Comparison of ENCODE assay signal across 8 cellular contexts in genomic region chr6:109381007-109381746, GRCh38. TPM values are rescaled to one million over a fixed set of nuclear protein-coding genes. Genes with fewer than 3 reads are reported as not detected.
A peak's percentile ranks its signal among the peaks of the same experiment; 100 is the strongest.
DNase-seq lines count a peak whose midpoint lies in the region; ATAC-seq, FAIRE-seq and TF ChIP-seq lines count a peak whose summit lies in the region.

No MANE protein-coding gene starts in this region.

- H4K20me1 ChIP-seq in H1 (replicated peaks in 1 of 2; ENCODE audit: control insufficient read depth in 1 of 2, insufficient read depth in 2 of 2, low read length in 2 of 2) = peaks cover 6 to 7% of the 10 kb centered on the region in 2 experiments
- H4K20me1 ChIP-seq in neural cell (ENCODE audit: insufficient read depth) = no peaks in the 10 kb centered on the region

- peak overlapping the region; percentile 100; the same call in 1 of the 2 replicates for H3K27ac ChIP-seq in H1 (ENCODE audit: low read depth, low read length)
- peak overlapping the region; percentile 95 for H3K27ac ChIP-seq in neural cell (ENCODE audit: low read length)

- H3K4me2 ChIP-seq in H1 (ENCODE audit: insufficient read depth in 1 of 2, low read depth in 2 of 2, low read length in 2 of 2) = peak overlapping the region; percentile 79 to 97
- peak overlapping the region; percentile 71 for H3K4me2 ChIP-seq in neural cell (ENCODE audit: low read length)

- no peak overlapping the region for H2BK20ac ChIP-seq in H1 (ENCODE audit: low read length)

- H2BK15ac ChIP-seq in H1 (ENCODE audit: low read length) = no peak overlapping the region

- ATAC-seq in GM19395 (IDR thresholded peaks at IDR 0.05; ENCODE audit: unreplicated experiment) (peak; percentile 1), HG03521 (IDR thresholded peaks at IDR 0.05; ENCODE audit: unreplicated experiment) (no peak), HG02642 (IDR thresholded peaks at IDR 0.05; ENCODE audit: poor library complexity, unreplicated experiment) (no peak)

- peak overlapping the region; percentile 100 for H2BK5ac ChIP-seq in H1 (ENCODE audit: low read depth, low read length)

- H3K79me2 ChIP-seq in H1 (ENCODE audit: control insufficient read depth in 1 of 2, insufficient read depth in 2 of 2, low read length in 2 of 2) (peaks cover 20 to 56% of the 10 kb centered on the region in 2 experiments), neural cell (replicated peaks; ENCODE audit: insufficient read depth, low read length) (peaks cover 43% of the 10 kb centered on the region)

- FAIRE-seq in H1 (lab: Jason Lieb, UNC) = no peak

- H2BK120ac ChIP-seq in H1 (replicated peaks; ENCODE audit: low read depth, low read length) = no peak overlapping the region

- no peak for TF ChIP-seq EP300 in H1 (IDR thresholded peaks at IDR 0.05; ENCODE audit: borderline replicate concordance in 1 of 2, low read depth in 2 of 2, low read length in 2 of 2)
- no peak for TF ChIP-seq EP300 in neural cell (conservative IDR thresholded peaks at IDR 0.05; ENCODE audit: poor library complexity, severe bottlenecking)

- H3K27me3 ChIP-seq in H1 (replicated peaks in 1 of 4; ENCODE audit: control insufficient read depth in 3 of 4, extremely low read depth in 1 of 4, insufficient read depth in 3 of 4, low read length in 3 of 4) (no peaks in the 10 kb centered on the region), neural cell (ENCODE audit: insufficient read depth, low read depth, low read length) (no peaks in the 10 kb centered on the region)

- H3K56ac ChIP-seq in H1 (replicated peaks; ENCODE audit: insufficient read length, low read depth, low read length) = peak overlapping the region; percentile 9

- H3K23ac ChIP-seq in H1 (ENCODE audit: insufficient read length) = no peak overlapping the region

- WGBS in H1 (ENCODE audit: extremely low coverage in 1 of 2, insufficient coverage in 1 of 2, insufficient read length in 1 of 2, insufficient replicate concordance in 2 of 2, low coverage in 1 of 2, low lambda C conversion rate in 2 of 2, missing lambda C conversion rate in 1 of 2), 2 experiments = 7% methylated on average over 26 of the region's 26 CpGs; no CpG with 5 or more reads in 1 of the 2 experiments

- H3K9me3 ChIP-seq in H1 (ENCODE audit: insufficient read depth in 2 of 2, low read depth in 1 of 2, low read length in 1 of 2) (no peaks in the 10 kb centered on the region), neural cell (ENCODE audit: low read length) (no peaks in the 10 kb centered on the region)

- H3K23me2 ChIP-seq in H1 (ENCODE audit: low read depth, low read length) = peaks cover 2% of the 10 kb centered on the region; the same call in 1 of the 2 replicates

- H3K4ac ChIP-seq in H1 (replicated peaks; ENCODE audit: insufficient read length, low read depth, low read length) = peak overlapping the region; percentile 83

- H3K9me2 ChIP-seq in neural cell (ENCODE audit: insufficient read depth, low read length) = no peaks in the 10 kb centered on the region

- H2BK12ac ChIP-seq in H1 (ENCODE audit: low read depth, low read length) = no peak overlapping the region; the same call in 1 of the 2 replicates

- no peak overlapping the region for H4K8ac ChIP-seq in H1 (ENCODE audit: extremely low read depth, insufficient read depth, low read length)

- H3K4me1 ChIP-seq in H1 (replicated peaks in 1 of 4; ENCODE audit: control insufficient read depth in 3 of 4, insufficient read depth in 4 of 4, low read length in 3 of 4) = peaks cover 0 to 5% (median 0%) of the 10 kb centered on the region in 4 experiments; a peak in 2 of 7 replicates

- peak overlapping the region; percentile 45 for H4K5ac ChIP-seq in H1 (ENCODE audit: insufficient read length, low read depth, low read length)

- TF ChIP-seq CTCF in AG10803 (conservative IDR thresholded peaks at IDR 0.05; ENCODE audit: low read length) (no peak), H1 (IDR thresholded peaks at IDR 0.05; ENCODE audit: control extremely low read depth in 1 of 3, insufficient read depth in 1 of 3, low read depth in 1 of 3, low read length in 3 of 3) (no peak), neural cell (IDR thresholded peaks at IDR 0.05; ENCODE audit: poor library complexity, severe bottlenecking) (no peak)

- H3K18ac ChIP-seq in H1 (ENCODE audit: extremely low read depth, low read length) = 0 out of 2 replicates have a peak overlapping the region, but pooled peaks have one; percentile 13

- no peak overlapping the region for H4K91ac ChIP-seq in H1 (replicated peaks; ENCODE audit: insufficient read length, low read length)

- TF ChIP-seq POLR2A in H1 (IDR thresholded peaks at IDR 0.05; ENCODE audit: control extremely low read depth in 1 of 2, low read depth in 2 of 2, low read length in 2 of 2) = no peak

- H3K9ac ChIP-seq in H1 (replicated peaks in 1 of 4; ENCODE audit: extremely low read depth in 1 of 4, low read depth in 3 of 4, low read length in 3 of 4) (peak overlapping the region; percentile 79 to 100 (median 98)), neural cell (ENCODE audit: low read length) (peak overlapping the region; percentile 87)

- H3K36me3 ChIP-seq in H1 (ENCODE audit: control insufficient read depth in 2 of 4, insufficient read depth in 4 of 4, low read length in 3 of 4) = peaks cover 7 to 23% (median 14%) of the 10 kb centered on the region in 4 experiments
- no peaks in the 10 kb centered on the region for H3K36me3 ChIP-seq in neural cell (ENCODE audit: insufficient read depth, low read length)

- H2AK5ac ChIP-seq in H1 (ENCODE audit: low read depth, low read length) = no peak overlapping the region

- H2AFZ ChIP-seq in H1 (ENCODE audit: low read length) (no peak overlapping the region), neural cell (ENCODE audit: low read depth, low read length) (peak overlapping the region; percentile 48)

- DNase-seq in AG10803 (ENCODE audit: low read depth) = peak; percentile 49
- DNase-seq in RKO (ENCODE audit: low spot score) = peak; percentile 58
- no peak for DNase-seq in H1 (ENCODE audit: low read depth in 1 of 2, low spot score in 2 of 2)
- DNase-seq in globus pallidus (ENCODE audit: low spot score) = no peak

- H3K79me1 ChIP-seq in H1 (ENCODE audit: low read depth, low read length) = no peaks in the 10 kb centered on the region

- TF ChIP-seq RAD21 in H1 (IDR thresholded peaks at IDR 0.05 in 1 of 2, conservative IDR thresholded peaks at IDR 0.05 in 1 of 2; ENCODE audit: low read depth in 2 of 2, low read length in 2 of 2) (no peak), neural cell (conservative IDR thresholded peaks at IDR 0.05) (no peak)

- CTCF ChIA-PET in H1 (lab: Charles Lee; ENCODE audit: partially characterized antibody) = interaction anchor here (5.8 kb wide), 1 partner anchor 14 kb away, joined by 62 read pairs; no protein-coding TSS in a partner anchor

- peaks cover 4% of the 10 kb centered on the region for H3F3A ChIP-seq in neural cell (ENCODE audit: insufficient read depth, low read length, poor library complexity, severe bottlenecking)

- POLR2A ChIA-PET in H1 (lab: Charles Lee; ENCODE audit: partially characterized antibody) = interaction anchor here (0.6 to 3.2 kb wide), 8 partner anchors 10 to 286 kb away, joined by 3 to 20 read pairs (median 6); partner anchors contain the start of genes CEP57L1, PPIL6, SESN1 and SMPD2

- H3K4me3 ChIP-seq in AG10803 (ENCODE audit: low read length) = peak overlapping the region; percentile 99
- peak overlapping the region; percentile 67 to 94 (median 80) for H3K4me3 ChIP-seq in H1 (ENCODE audit: extremely low read depth in 1 of 4, insufficient read depth in 2 of 4, low read depth in 3 of 4, low read length in 4 of 4)
- peak overlapping the region; percentile 91 for H3K4me3 ChIP-seq in neural cell (ENCODE audit: low read length)

- no peak overlapping the region for H3K14ac ChIP-seq in H1 (ENCODE audit: insufficient read length)

TF ChIP-seq in H1, 55 proteins besides CTCF, POLR2A, EP300 and RAD21 (continues in another document):
- no peak for TF ChIP-seq CBX5 (IDR thresholded peaks at IDR 0.05; ENCODE audit: low read depth, low read length)
- TF ChIP-seq SP2 (IDR thresholded peaks at IDR 0.05; ENCODE audit: low read length) = no peak

TF ChIP-seq in neural cell, 6 proteins besides CTCF, POLR2A, EP300 and RAD21 (continues in another document):
- TF ChIP-seq TAF1 (IDR thresholded peaks at IDR 0.05; ENCODE audit: low read depth) (no peak), POLR2AphosphoS5 (IDR thresholded peaks at IDR 0.05) (no peak)

RNA-seq across cellular contexts. Expression of gene CD164, which starts 1.1 kb away (rescaled TPM):
- total RNA-seq in H1 (2021; fragmentation: NEBNext Ultra II Directional; extraction: Animal tissue kit (Norgen Biotek cat#: 25700)) = 90.1 and 94.3 TPM in 2 replicates
- 49.1 and 69.3 TPM in 2 replicates for polyA plus RNA-seq in H1 (2011; rRNA removed)
- 63.1 TPM for polyA plus RNA-seq in H1 (2011; cell fraction: cytosol; rRNA removed)
- polyA plus RNA-seq in H1 (2011; cell fraction: nucleus; rRNA removed) = 65.1 TPM
- polyA plus RNA-seq in H1 (2012, experiment 1 of 2) = 41.5 to 82.8 TPM (median 60.4 TPM) in 4 replicates
- 10.3 TPM for polyA plus RNA-seq in H1 (2012, experiment 2 of 2)
- polyA plus RNA-seq in H1 (2013, experiment 1 of 2) = 105 TPM
- 110 TPM for polyA plus RNA-seq in H1 (2013, experiment 2 of 2)
- 92.1 and 121 TPM in 2 replicates for polyA minus RNA-seq in H1 (2011; rRNA and poly(A)+ RNA removed)
- polyA minus RNA-seq in H1 (2011; cell fraction: cytosol; rRNA and poly(A)+ RNA removed) = 126 TPM
- polyA minus RNA-seq in H1 (2011; cell fraction: nucleus; rRNA and poly(A)+ RNA removed) = 78.8 TPM
- 35.3 and 42.6 TPM in 2 replicates for polyA plus RNA-seq in neural cell
- 43.4 and 48.2 TPM in 2 replicates for polyA minus RNA-seq in neural cell

RNA-seq across cellular contexts. Expression of gene PPIL6, which starts 59.3 kb away (rescaled TPM):
- total RNA-seq in H1 (2021; fragmentation: NEBNext Ultra II Directional; extraction: Animal tissue kit (Norgen Biotek cat#: 25700)) = 1.3 and 1.5 TPM in 2 replicates
- polyA plus RNA-seq in H1 (2011; rRNA removed) = 0.19 and 0.42 TPM in 2 replicates
- 0.84 TPM for polyA plus RNA-seq in H1 (2011; cell fraction: cytosol; rRNA removed)
- 0.39 TPM for polyA plus RNA-seq in H1 (2011; cell fraction: nucleus; rRNA removed)
- 0.44 to 1.5 TPM (median 0.61 TPM) in 4 replicates for polyA plus RNA-seq in H1 (2012, experiment 1 of 2)
- polyA plus RNA-seq in H1 (2012, experiment 2 of 2) = 0.13 TPM
- 0.55 TPM for polyA plus RNA-seq in H1 (2013, experiment 1 of 2)
- 0.40 TPM for polyA plus RNA-seq in H1 (2013, experiment 2 of 2)
- polyA minus RNA-seq in H1 (2011; rRNA and poly(A)+ RNA removed) = 1.1 TPM in 1 of 2 replicates, not detected in the other
- not detected for polyA minus RNA-seq in H1 (2011; cell fraction: cytosol; rRNA and poly(A)+ RNA removed)
- polyA minus RNA-seq in H1 (2011; cell fraction: nucleus; rRNA and poly(A)+ RNA removed) = 1.9 TPM
- 2.5 and 11.8 TPM in 2 replicates for polyA plus RNA-seq in neural cell
- polyA minus RNA-seq in neural cell = 10.7 and 13.2 TPM in 2 replicates

RNA-seq across cellular contexts. Expression of gene SMPD2, which starts 59.3 kb away (rescaled TPM):
- total RNA-seq in H1 (2021; fragmentation: NEBNext Ultra II Directional; extraction: Animal tissue kit (Norgen Biotek cat#: 25700)) = 10.5 and 11.5 TPM in 2 replicates
- polyA plus RNA-seq in H1 (2011; rRNA removed) (15.6 and 17.2 TPM in 2 replicates), neural cell (8.0 and 8.6 TPM in 2 replicates)
- 12.7 TPM for polyA plus RNA-seq in H1 (2011; cell fraction: cytosol; rRNA removed)
- 22.3 TPM for polyA plus RNA-seq in H1 (2011; cell fraction: nucleus; rRNA removed)
- polyA plus RNA-seq in H1 (2012, experiment 1 of 2) = 9.5 to 13.6 TPM (median 12.0 TPM) in 4 replicates
- 18.2 TPM for polyA plus RNA-seq in H1 (2012, experiment 2 of 2)
- polyA plus RNA-seq in H1 (2013, experiment 1 of 2) = 7.7 TPM
- 7.4 TPM for polyA plus RNA-seq in H1 (2013, experiment 2 of 2)
- 19.4 and 23.2 TPM in 2 replicates for polyA minus RNA-seq in H1 (2011; rRNA and poly(A)+ RNA removed)
- polyA minus RNA-seq in H1 (2011; cell fraction: cytosol; rRNA and poly(A)+ RNA removed) = 12.9 TPM
- 29.9 TPM for polyA minus RNA-seq in H1 (2011; cell fraction: nucleus; rRNA and poly(A)+ RNA removed)
- 7.2 and 10.2 TPM in 2 replicates for polyA minus RNA-seq in neural cell

Comparison
In these comparisons a context has a peak if more than half of its experiments do, and no peak if none do; other contexts are left out.
1. DNase-seq: peak in AG10803 (single experiment) and RKO (single experiment); none in H1 (0 of 2) and globus pallidus (single experiment).
2. Peak in every context shown above with its lines, with median percentiles within 50 percentile points of each other: H3K4me3 ChIP-seq.